Comparison of ENCODE assay signal across 8 cellular contexts in genomic region chr1:89633103-89633744, GRCh38. TPM values are rescaled to one million over a fixed set of nuclear protein-coding genes. Genes with fewer than 3 reads are reported as not detected.
A peak's percentile ranks its signal among the peaks of the same experiment; 100 is the strongest.
DNase-seq lines count a peak whose midpoint lies in the region; ATAC-seq and TF ChIP-seq lines count a peak whose summit lies in the region.

LRRC8C (plus strand) TSS chr1:89633120; CDS start chr1:89686474, 53,354 bp downstream.

- DNase-seq in GM06990 (ENCODE audit: extremely low read depth, insufficient read length) (peak; percentile 83), HuH-7 (ENCODE audit: low spot score) (peak; percentile 52), amniotic epithelial cell (ENCODE audit: low read depth) (peak; percentile 32), left ventricle myocardium inferior (peak; percentile 61), pulmonary artery endothelial cell (ENCODE audit: low read depth, low spot score) (no peak), NCI-H187 treated with DMSO at 0.1 percent for 48 hours (lab: John Stamatoyannopoulos, UW) (no peak)

- H3K4me2 ChIP-seq in SU-DHL-6 (ENCODE audit: low read depth, low read length, poor library complexity, severe bottlenecking) = peak within 1 kb of the TSS; percentile 70

- H3K27ac ChIP-seq in SU-DHL-6 (ENCODE audit: low read depth, low read length) (0 out of 2 replicates have a peak within 1 kb of the TSS, but pooled peaks have one; percentile 28), left ventricle myocardium inferior (replicated peaks) (peak within 1 kb of the TSS; percentile 98)

- ATAC-seq in GM21619 (IDR thresholded peaks at IDR 0.05; ENCODE audit: unreplicated experiment) = peak; percentile 45

- H3K9ac ChIP-seq in SU-DHL-6 (ENCODE audit: low read length) = peak within 1 kb of the TSS; percentile 74

- peaks cover 5% of the 10 kb centered on the region; the same call in 1 of the 2 replicates for H4K20me1 ChIP-seq in SU-DHL-6 (ENCODE audit: low read depth, low read length)

- H3K36me3 ChIP-seq in GM06990 (ENCODE audit: control insufficient read depth, insufficient read depth, low read length) = no peaks in the 10 kb centered on the region
- no peaks in the 10 kb centered on the region for H3K36me3 ChIP-seq in SU-DHL-6 (ENCODE audit: low read length)
- H3K36me3 ChIP-seq in left ventricle myocardium inferior = no peaks in the 10 kb centered on the region

- H3K9me3 ChIP-seq in SU-DHL-6 (ENCODE audit: insufficient read depth, low read length) (no peaks in the 10 kb centered on the region), left ventricle myocardium inferior (replicated peaks) (no peaks in the 10 kb centered on the region)

- peaks cover 16% of the 10 kb centered on the region for H3F3A ChIP-seq in SU-DHL-6 (ENCODE audit: insufficient read depth)

- H3K27me3 ChIP-seq in GM06990 (replicated peaks; ENCODE audit: control insufficient read depth, insufficient read depth, low read length) (no peaks in the 10 kb centered on the region), SU-DHL-6 (ENCODE audit: low read length) (no peaks in the 10 kb centered on the region), left ventricle myocardium inferior (ENCODE audit: low read depth) (no peaks in the 10 kb centered on the region)

- H3K4me1 ChIP-seq in left ventricle myocardium inferior = peaks cover 88% of the 10 kb centered on the region

- no peaks in the 10 kb centered on the region for H3K79me2 ChIP-seq in SU-DHL-6 (ENCODE audit: insufficient read depth, low read length)

- intact Hi-C loops in left ventricle myocardium inferior (cut with micrococcal nuclease) = loop anchor here (5.0 to 10.0 kb wide), 2 partner anchors 82 to 129 kb away; no protein-coding TSS in a partner anchor

- H3K4me3 ChIP-seq in GM06990 (replicated peaks; ENCODE audit: low read depth, low read length) = peak within 1 kb of the TSS; percentile 88
- peak within 1 kb of the TSS; percentile 59 for H3K4me3 ChIP-seq in SU-DHL-6 (ENCODE audit: insufficient read depth, low read length, poor library complexity, severe bottlenecking)
- peak within 1 kb of the TSS; percentile 94 for H3K4me3 ChIP-seq in left ventricle myocardium inferior

- TF ChIP-seq CTCF in GM06990 (IDR thresholded peaks at IDR 0.05; ENCODE audit: insufficient read depth, low read length, poor library complexity, severe bottlenecking) (no peak), SU-DHL-6 (IDR thresholded peaks at IDR 0.05; ENCODE audit: insufficient read depth, low read length, poor library complexity, severe bottlenecking) (no peak), left ventricle myocardium inferior (IDR thresholded peaks at IDR 0.05; ENCODE audit: borderline replicate concordance) (no peak)

- H2AFZ ChIP-seq in SU-DHL-6 (ENCODE audit: low read depth, low read length, severe bottlenecking) = peak within 1 kb of the TSS; percentile 92

- H3K9me2 ChIP-seq in SU-DHL-6 (replicated peaks; ENCODE audit: insufficient read depth, low read length) = no peaks in the 10 kb centered on the region

RNA-seq across cellular contexts. Expression of gene LRRC8C, which starts in this region (rescaled TPM):
- 6.2 TPM for total RNA-seq in left ventricle myocardium inferior
- total RNA-seq in pulmonary artery endothelial cell = 24.3 and 24.4 TPM in 2 replicates

Comparison
In these comparisons a context has a peak if more than half of its experiments do, and no peak if none do; other contexts are left out.
1. DNase-seq: peak in GM06990 (single experiment), HuH-7 (single experiment), amniotic epithelial cell (single experiment) and left ventricle myocardium inferior (single experiment); none in pulmonary artery endothelial cell (single experiment) and NCI-H187 treated with DMSO at 0.1 percent for 48 hours (single experiment).
2. Peak in every context shown above with its lines, with median percentiles within 50 percentile points of each other: H3K4me3 ChIP-seq.